Comparison of ENCODE assay signal across 8 cellular contexts in the genomic region with DNA sequence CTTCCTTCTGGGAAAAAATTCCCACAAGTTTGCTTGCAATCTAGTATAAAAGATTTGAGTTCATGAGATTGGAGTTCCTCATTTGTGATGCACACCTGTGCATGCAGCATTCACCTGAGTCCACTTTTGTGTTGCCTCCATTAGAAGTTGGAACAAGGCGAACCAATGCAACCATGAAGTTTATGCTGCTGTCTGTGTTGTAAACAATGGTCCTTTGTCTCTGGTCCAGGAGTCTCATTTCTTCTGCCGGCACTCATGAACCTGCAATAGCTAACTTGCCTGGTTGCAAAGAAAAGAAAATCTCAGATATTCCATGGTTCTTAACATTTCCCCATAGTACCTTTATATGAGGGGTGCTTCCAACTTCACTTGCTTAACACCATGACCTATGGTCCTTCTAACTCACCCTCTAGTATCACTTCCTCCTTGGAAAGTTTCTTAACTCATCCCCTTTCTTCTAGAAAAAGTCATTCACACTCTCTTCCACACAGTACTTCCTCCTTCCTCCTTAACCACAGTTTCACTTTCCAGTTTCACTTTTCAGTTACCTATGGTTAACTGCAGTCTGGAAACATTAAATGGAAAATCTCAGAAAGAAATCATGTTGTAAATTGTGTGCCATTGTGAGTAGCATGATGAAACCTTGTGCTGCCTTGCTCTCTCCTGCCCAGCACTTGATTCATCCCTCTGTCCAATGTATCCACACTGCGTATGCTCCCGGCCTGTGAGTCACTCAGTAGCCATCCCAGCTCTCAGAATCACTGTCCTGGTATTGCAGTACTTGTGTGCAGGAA.
DNase-seq lines count a peak whose midpoint lies in the region; ATAC-seq and TF ChIP-seq lines count a peak whose summit lies in the region.

No MANE protein-coding gene starts in this region.

- no peaks in the 10 kb centered on the region for H3K36me3 Mint-ChIP-seq in stimulated activated naive B cell treated with anti-CD40 and anti-IgM and Interleukin-4, amounts not matched to agents 10 μg/mL and 1 μg/mL and 100 μg/mL, for 72 hours

- TF ChIP-seq CTCF in AG10803 (conservative IDR thresholded peaks at IDR 0.05; ENCODE audit: low read length), result no peak
- TF ChIP-seq CTCF in foreskin fibroblast (IDR thresholded peaks at IDR 0.05; ENCODE audit: low read depth, low read length), result no peak

- H3K27ac ChIP-seq in effector memory CD4-positive, alpha-beta T cell (ENCODE audit: insufficient read depth, low read length, poor library complexity, severe bottlenecking), result no peak overlapping the region
- H3K27ac ChIP-seq in substantia nigra (ENCODE audit: low read depth, low read length, poor library complexity, severe bottlenecking), result no peak overlapping the region

- H3K4me3 ChIP-seq in AG10803 (ENCODE audit: low read length) (peak overlapping the region; percentile 10; the same call in 1 of the 2 replicates), foreskin fibroblast (ENCODE audit: low read depth in 1 of 2, low read length in 2 of 2) (no peak overlapping the region)
- H3K4me3 ChIP-seq in effector memory CD4-positive, alpha-beta T cell (ENCODE audit: insufficient read depth, low read depth, low read length, poor library complexity, severe bottlenecking), result no peak overlapping the region

- DNase-seq in AG10803 (ENCODE audit: low read depth) (peak; percentile 94), SIG-M5 treated with dmso at 0.1 percent for 504 hours (lab: John Stamatoyannopoulos, UW; ENCODE audit: unreplicated experiment) (peak; percentile 97), foreskin fibroblast (peak; percentile 92 to 97), substantia nigra (lab: John Stamatoyannopoulos, UW) (no peak)
- peak; percentile 8 for DNase-seq in stimulated activated naive B cell treated with anti-CD40 and anti-IgM and Interleukin-4, amounts not matched to agents 10 μg/mL and 1 μg/mL and 100 μg/mL, for 72 hours
- no peak for DNase-seq in effector memory CD4-positive, alpha-beta T cell

- H3K27me3 ChIP-seq in effector memory CD4-positive, alpha-beta T cell (replicated peaks; ENCODE audit: control insufficient read depth, insufficient read depth, low read length, poor library complexity, severe bottlenecking), result no peaks in the 10 kb centered on the region

- no peak overlapping the region for H3K4me3 Mint-ChIP-seq in stimulated activated naive B cell treated with anti-CD40 and anti-IgM and Interleukin-4, amounts not matched to agents 10 μg/mL and 1 μg/mL and 100 μg/mL, for 72 hours

- peak overlapping the region; percentile 6 for H3K27ac Mint-ChIP-seq in stimulated activated naive B cell treated with anti-CD40 and anti-IgM and Interleukin-4, amounts not matched to agents 10 μg/mL and 1 μg/mL and 100 μg/mL, for 72 hours

- H3K27me3 Mint-ChIP-seq in stimulated activated naive B cell treated with anti-CD40 and anti-IgM and Interleukin-4, amounts not matched to agents 10 μg/mL and 1 μg/mL and 100 μg/mL, for 72 hours, result no peaks in the 10 kb centered on the region

- no peaks in the 10 kb centered on the region for H3K9me3 ChIP-seq in effector memory CD4-positive, alpha-beta T cell (ENCODE audit: control insufficient read depth, low read length)

- H3K4me1 Mint-ChIP-seq in stimulated activated naive B cell treated with anti-CD40 and anti-IgM and Interleukin-4, amounts not matched to agents 10 μg/mL and 1 μg/mL and 100 μg/mL, for 72 hours, result peaks cover 34 to 39% of the 10 kb centered on the region in 2 donors

- ATAC-seq in GM19043 (IDR thresholded peaks at IDR 0.05; ENCODE audit: low read depth, unreplicated experiment), result peak; percentile 82
- ATAC-seq in HG03139 (IDR thresholded peaks at IDR 0.05; ENCODE audit: unreplicated experiment), result peak; percentile 74
- ATAC-seq in stimulated activated naive B cell treated with anti-CD40 and anti-IgM and Interleukin-4, amounts not matched to agents 10 μg/mL and 1 μg/mL and 100 μg/mL, for 72 hours (replicated peaks), result peak; percentile 99

- peaks cover 0 to 2% of the 10 kb centered on the region in 2 donors for H3K9me3 Mint-ChIP-seq in stimulated activated naive B cell treated with anti-CD40 and anti-IgM and Interleukin-4, amounts not matched to agents 10 μg/mL and 1 μg/mL and 100 μg/mL, for 72 hours

- peaks cover 8% of the 10 kb centered on the region for H3K4me1 ChIP-seq in effector memory CD4-positive, alpha-beta T cell (ENCODE audit: control insufficient read depth, insufficient read depth, low read length, poor library complexity, severe bottlenecking)

- H3K36me3 ChIP-seq in effector memory CD4-positive, alpha-beta T cell (ENCODE audit: control insufficient read depth, insufficient read depth, low read length), result no peaks in the 10 kb centered on the region

Comparison
In these comparisons a context has a peak if more than half of its experiments do, and no peak if none do; other contexts are left out.
1. DNase-seq: peak in AG10803 (single experiment), SIG-M5 treated with dmso at 0.1 percent for 504 hours (single experiment), foreskin fibroblast (2 of 2) and stimulated activated naive B cell treated with anti-CD40 and anti-IgM and Interleukin-4, amounts not matched to agents 10 μg/mL and 1 μg/mL and 100 μg/mL, for 72 hours (single experiment); none in effector memory CD4-positive, alpha-beta T cell (0 of 3) and substantia nigra (0 of 49).
2. Peak in every context shown above with its lines, with median percentiles within 50 percentile points of each other: ATAC-seq.